ENCODE assay signal across 9 cellular contexts in genomic region chr2:102142829-102143449, GRCh38. TPM values are rescaled to one million over a fixed set of nuclear protein-coding genes. Genes with fewer than 3 reads are reported as not detected.
DNase-seq lines count a peak whose midpoint lies in the region; ATAC-seq and TF ChIP-seq lines count a peak whose summit lies in the region.
"Had no signal": no experiment of that assay in that cellular context is flagged by ENCODE, and none has a peak within 500 bp of the region (broad histone marks: within the 10 kb centered on the region; RNA-seq: fewer than 3 reads in every experiment).

No MANE protein-coding gene starts in this region.

- peaks cover 38% of the 10 kb centered on the region for H3K4me1 ChIP-seq in upper lobe of right lung

- H3K27me3 Mint-ChIP-seq in activated CD4-positive, alpha-beta T cell treated with anti-CD3 and anti-CD28 coated beads, Interleukin-2, amount 10 ng/mL, durations not matched to agents 7 days and 5 days: peaks cover 20% of the 10 kb centered on the region
- no peaks in the 10 kb centered on the region for H3K27me3 Mint-ChIP-seq in chondrocyte (ENCODE audit: low read depth)

- H3K27ac Mint-ChIP-seq in activated CD4-positive, alpha-beta T cell treated with anti-CD3 and anti-CD28 coated beads, Interleukin-2, amount 10 ng/mL, durations not matched to agents 7 days and 5 days: no peak overlapping the region
- peak overlapping the region; percentile 82 for H3K27ac Mint-ChIP-seq in chondrocyte (ENCODE audit: unreplicated experiment)

- no peak for ATAC-seq in upper lobe of right lung
- no peak for ATAC-seq in GM21526 (IDR thresholded peaks at IDR 0.05; ENCODE audit: low FRiP score, unreplicated experiment)

- peak overlapping the region; percentile 98 for H3K27ac ChIP-seq in upper lobe of right lung

- H3K9me3 ChIP-seq in upper lobe of right lung: no peaks in the 10 kb centered on the region

- DNase-seq in activated CD4-positive, alpha-beta T cell treated with anti-CD3 and anti-CD28 coated beads, Interleukin-2, amount 10 ng/mL, durations not matched to agents 7 days and 5 days: no peak
- no peak for DNase-seq in activated CD4-positive, alpha-beta T cell treated with anti-CD3 and anti-CD28 coated beads for 1 hour
- DNase-seq in chondrocyte (ENCODE audit: low spot score) (no peak), lung microvascular endothelial cell (ENCODE audit: low read depth in 2 of 2) (peak; percentile 51 to 54), upper lobe of right lung (no peak), NCI-H187 treated with DMSO at 0.1 percent for 48 hours (lab: John Stamatoyannopoulos, UW) (no peak), NCI-H2171 treated with DMSO at 0.1 percent for 48 hours (lab: John Stamatoyannopoulos, UW) (no peak)
- DNase-seq: DND-41 had no signal

- H3K4me3 ChIP-seq in upper lobe of right lung: peak overlapping the region; percentile 75

- intact Hi-C loops in upper lobe of right lung (cut with DNase I): no loop called here

- H3K36me3 Mint-ChIP-seq in activated CD4-positive, alpha-beta T cell treated with anti-CD3 and anti-CD28 coated beads, Interleukin-2, amount 10 ng/mL, durations not matched to agents 7 days and 5 days (ENCODE audit: low read depth): peaks cover 15% of the 10 kb centered on the region
- H3K36me3 Mint-ChIP-seq in chondrocyte (ENCODE audit: low read depth): peaks cover 10% of the 10 kb centered on the region

- peaks cover 39% of the 10 kb centered on the region for H3K9me3 Mint-ChIP-seq in activated CD4-positive, alpha-beta T cell treated with anti-CD3 and anti-CD28 coated beads, Interleukin-2, amount 10 ng/mL, durations not matched to agents 7 days and 5 days
- peaks cover 14% of the 10 kb centered on the region for H3K9me3 Mint-ChIP-seq in chondrocyte (ENCODE audit: low read depth)

- H3K36me3 ChIP-seq in upper lobe of right lung: peaks cover 12% of the 10 kb centered on the region

- CTCF ChIA-PET in activated CD4-positive, alpha-beta T cell treated with anti-CD3 and anti-CD28 coated beads, Interleukin-2, amount 10 ng/mL, durations not matched to agents 7 days and 5 days (lab: Charles Lee): interaction anchor here (0.9 to 1.2 kb wide), 2 partner anchors 15 to 16 kb away, joined by 3 to 5 read pairs; no protein-coding TSS in a partner anchor

- peak overlapping the region; percentile 59 for H3K4me3 Mint-ChIP-seq in activated CD4-positive, alpha-beta T cell treated with anti-CD3 and anti-CD28 coated beads, Interleukin-2, amount 10 ng/mL, durations not matched to agents 7 days and 5 days
- H3K4me3 Mint-ChIP-seq in chondrocyte (ENCODE audit: unreplicated experiment): peak overlapping the region; percentile 80

- no peaks in the 10 kb centered on the region for H3K27me3 ChIP-seq in upper lobe of right lung

- TF ChIP-seq CTCF in chondrocyte (IDR thresholded peaks at IDR 0.05) (no peak), upper lobe of right lung (IDR thresholded peaks at IDR 0.05) (no peak)

- POLR2A ChIA-PET in activated CD4-positive, alpha-beta T cell treated with anti-CD3 and anti-CD28 coated beads, Interleukin-2, amount 10 ng/mL, durations not matched to agents 7 days and 5 days (lab: Charles Lee): no interaction called here

- H3K4me1 Mint-ChIP-seq in activated CD4-positive, alpha-beta T cell treated with anti-CD3 and anti-CD28 coated beads, Interleukin-2, amount 10 ng/mL, durations not matched to agents 7 days and 5 days: peaks cover 24% of the 10 kb centered on the region
- peaks cover 55% of the 10 kb centered on the region for H3K4me1 Mint-ChIP-seq in chondrocyte (ENCODE audit: low read depth)

RNA-seq across cellular contexts. Expression of gene IL1R1, which starts 0.4 kb away (rescaled TPM):
- total RNA-seq in activated CD4-positive, alpha-beta T cell treated with anti-CD3 and anti-CD28 coated beads, Interleukin-2, amount 10 ng/mL, durations not matched to agents 7 days and 5 days: 1 to 10 TPM in 1 of 2 experiments, under 1 TPM in 1; 0.81 to 1.3 TPM
- 22.0 to 53.7 TPM (median 22.9 TPM) in 3 replicates for total RNA-seq in chondrocyte
- 11.6 and 52.6 TPM in 2 replicates for total RNA-seq in lung microvascular endothelial cell
- total RNA-seq in upper lobe of right lung: 196 TPM

RNA-seq across cellular contexts. Expression of gene IL1RL2, which starts 43.9 kb away (rescaled TPM):
- not detected for total RNA-seq in activated CD4-positive, alpha-beta T cell treated with anti-CD3 and anti-CD28 coated beads, Interleukin-2, amount 10 ng/mL, durations not matched to agents 7 days and 5 days
- 0.07 to 0.46 TPM in 2 of 3 replicates, not detected in the other for total RNA-seq in chondrocyte
- 0.20 and 0.22 TPM in 2 replicates for total RNA-seq in lung microvascular endothelial cell
- total RNA-seq in upper lobe of right lung: 0.58 TPM

Comparison
In these comparisons a context has a peak if more than half of its experiments do, and no peak if none do; other contexts are left out.
1. DNase-seq: peak in lung microvascular endothelial cell (2 of 2); none in activated CD4-positive, alpha-beta T cell treated with anti-CD3 and anti-CD28 coated beads, Interleukin-2, amount 10 ng/mL, durations not matched to agents 7 days and 5 days (single experiment), activated CD4-positive, alpha-beta T cell treated with anti-CD3 and anti-CD28 coated beads for 1 hour (single experiment), chondrocyte (single experiment), upper lobe of right lung (single experiment), NCI-H187 treated with DMSO at 0.1 percent for 48 hours (single experiment) and NCI-H2171 treated with DMSO at 0.1 percent for 48 hours (single experiment).